ENCODE assay signal across 31 cellular contexts in the genomic region with DNA sequence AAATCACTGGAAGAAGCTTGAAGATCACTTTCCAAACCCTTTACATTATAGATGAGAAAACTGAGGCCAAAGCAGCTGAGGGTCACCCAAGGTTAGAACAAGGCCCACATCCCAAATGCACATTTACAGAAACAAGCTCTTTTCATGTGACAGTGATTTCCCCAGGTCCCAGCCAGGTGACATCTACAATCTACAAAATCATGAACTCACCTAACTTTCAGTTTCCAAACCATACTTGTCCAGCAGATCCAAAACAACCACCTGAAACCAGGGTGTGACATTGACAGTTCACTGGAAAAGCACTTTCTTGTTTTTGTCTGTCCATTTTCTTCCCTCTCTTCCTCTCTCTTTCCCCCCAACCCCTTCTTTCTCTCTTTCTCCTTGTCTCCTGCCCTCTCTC.
"Had no signal": no experiment of that assay in that cellular context is flagged by ENCODE, and none has a peak within 500 bp of the region (broad histone marks: within the 10 kb centered on the region; RNA-seq: fewer than 3 reads in every experiment).

No MANE protein-coding gene starts in this region.

- H3K9me3 Mint-ChIP-seq: dendritic cell treated with granulocyte-macrophage colony-stimulating factor and Interleukin-4, amounts not matched to agents 40 ng/mL and 50 ng/mL, for 4 days; endodermal cell; nephron progenitor cell; stimulated activated naive CD8-positive, alpha-beta T cell treated with anti-CD3 and anti-CD28 coated beads, Interleukin-15, amount 100 ng/mL, for 72 hours had no signal

- H3K9me3 ChIP-seq: esophagus squamous epithelium, ovary, suprapubic skin, transverse colon, upper lobe of right lung, vagina had no signal

- ATAC-seq: left lobe of liver; naive thymus-derived CD4-positive, alpha-beta T cell; sciatic nerve; stimulated activated naive CD8-positive, alpha-beta T cell treated with anti-CD3 and anti-CD28 coated beads, Interleukin-15, amount 100 ng/mL, for 72 hours; upper lobe of right lung had no signal

- H3K4me3 ChIP-seq: esophagus squamous epithelium, lung, ovary, smooth muscle cell, suprapubic skin, transverse colon, upper lobe of right lung, vagina had no signal

- H3K27me3 ChIP-seq: esophagus squamous epithelium, ovary, suprapubic skin, transverse colon, upper lobe of right lung, vagina had no signal

- H3K36me3 Mint-ChIP-seq: immature natural killer cell had no signal

- H3K4me1 Mint-ChIP-seq: immature natural killer cell had no signal

- H3K4me3 Mint-ChIP-seq: dendritic cell treated with granulocyte-macrophage colony-stimulating factor and Interleukin-4, amounts not matched to agents 40 ng/mL and 50 ng/mL, for 4 days; endodermal cell; immature natural killer cell; nephron progenitor cell; stimulated activated naive CD8-positive, alpha-beta T cell treated with anti-CD3 and anti-CD28 coated beads, Interleukin-15, amount 100 ng/mL, for 72 hours had no signal

- DNase-seq: effector CD8-positive, alpha-beta T cell; endodermal cell; esophagus squamous epithelium; foreskin melanocyte; glutamatergic neuron; hypothalamus; immature natural killer cell; kidney; mesenchymal stem cell; midbrain; naive thymus-derived CD4-positive, alpha-beta T cell; nephron progenitor cell; occipital lobe; ovary; posterior cingulate gyrus; retina; stimulated activated CD4-positive, alpha-beta T cell treated with anti-CD3 and anti-CD28 coated beads, Interleukin-12 subunit alpha, Interleukin-12 subunit beta, amount 100 ng/mL, for 4 hours; stimulated activated CD4-positive, alpha-beta T cell treated with anti-CD3 and anti-CD28 coated beads, Interleukin-1b, Interleukin-23, amount 100 ng/mL, for 48 hours; stimulated activated CD4-positive, alpha-beta T cell treated with anti-CD3 and anti-CD28 coated beads, Interleukin-4, amount 100 ng/mL, for 1 hour; stimulated activated CD8-positive, alpha-beta memory T cell treated with anti-CD3 and anti-CD28 coated beads, Interleukin-4, amount 100 ng/mL, for 48 hours; stimulated activated naive CD4-positive, alpha-beta T cell; stimulated activated naive CD8-positive, alpha-beta T cell treated with anti-CD3 and anti-CD28 coated beads, Interleukin-15, amount 100 ng/mL, for 72 hours; transverse colon; upper lobe of right lung had no signal

- H3K27ac ChIP-seq: esophagus squamous epithelium, ovary, suprapubic skin, transverse colon, upper lobe of right lung, vagina had no signal

- H3K27ac Mint-ChIP-seq: dendritic cell treated with granulocyte-macrophage colony-stimulating factor and Interleukin-4, amounts not matched to agents 40 ng/mL and 50 ng/mL, for 4 days; endodermal cell; immature natural killer cell; naive thymus-derived CD4-positive, alpha-beta T cell; stimulated activated naive CD8-positive, alpha-beta T cell treated with anti-CD3 and anti-CD28 coated beads, Interleukin-15, amount 100 ng/mL, for 72 hours had no signal

- H3K4me2 ChIP-seq: smooth muscle cell had no signal

- H3K27me3 Mint-ChIP-seq: dendritic cell treated with granulocyte-macrophage colony-stimulating factor and Interleukin-4, amounts not matched to agents 40 ng/mL and 50 ng/mL, for 4 days had no signal

- H3K36me3 ChIP-seq: esophagus squamous epithelium, ovary, suprapubic skin, transverse colon, upper lobe of right lung, vagina had no signal
